18 cellular contexts compared by ENCODE assay signal in the genomic region with DNA sequence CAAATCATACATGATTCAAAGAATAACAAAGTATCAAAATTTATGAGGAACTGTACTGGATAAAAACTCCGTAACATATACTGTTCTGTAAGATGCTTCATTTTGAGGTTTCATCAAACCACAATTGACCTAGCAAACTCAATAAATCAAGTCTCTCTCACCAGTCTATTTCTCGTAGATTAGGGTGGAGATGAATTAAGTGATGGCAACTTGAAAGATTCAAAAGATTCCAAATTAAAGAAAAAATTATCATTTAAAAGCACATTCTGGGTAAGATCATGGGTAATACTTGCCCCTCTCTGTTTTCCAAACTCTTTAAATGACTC.
DNase-seq lines count a peak whose midpoint lies in the region; ATAC-seq, FAIRE-seq and TF ChIP-seq lines count a peak whose summit lies in the region.
"Had no signal": no experiment of that assay in that cellular context is flagged by ENCODE, and none has a peak within 500 bp of the region (broad histone marks: within the 10 kb centered on the region; RNA-seq: fewer than 3 reads in every experiment).

No MANE protein-coding gene starts in this region.

- 34% methylated on average over 2 of the region's 2 CpGs for WGBS in K562 (ENCODE audit: insufficient coverage, low coverage, missing lambda C conversion rate)

- no peak for TF ChIP-seq RAD21 in K562 (CRISPR knock-in tag; conservative IDR thresholded peaks at IDR 0.05 in 1 of 2, IDR thresholded peaks at IDR 0.05 in 1 of 2)

- H3K27ac ChIP-seq in K562 (ENCODE audit: extremely low read depth, low read depth, low read length) (peak overlapping the region; percentile 60; the same call in 1 of the 3 replicates), skeletal muscle tissue (ENCODE audit: low read depth, low read length) (peak overlapping the region; percentile 19), PC-9 (no peak overlapping the region)
- H3K27ac ChIP-seq: 22Rv1, prostate gland had no signal

- POLR2A ChIA-PET in K562 (lab: Yijun Ruan, JAX) = no interaction called here
- POLR2A ChIA-PET in PC-9 (lab: Charles Lee; ENCODE audit: unreplicated experiment) = no interaction called here

- H4K20me1 ChIP-seq in K562 (replicated peaks; ENCODE audit: control insufficient read depth, insufficient read depth, low read length) (no peaks in the 10 kb centered on the region), PC-9 (ENCODE audit: insufficient read depth) (no peaks in the 10 kb centered on the region)

- TF ChIP-seq EP300 in K562 (IDR thresholded peaks at IDR 0.05; ENCODE audit: low read length) = no peak; the same call in 1 of the 2 replicates

- no peak overlapping the region for H3K4me3 ChIP-seq in K562
- no peak overlapping the region for H3K4me3 ChIP-seq in skeletal muscle tissue (ENCODE audit: low read length in 3 of 3)
- no peak overlapping the region for H3K4me3 ChIP-seq in PC-9
- H3K4me3 ChIP-seq: prostate gland had no signal

- H3F3A ChIP-seq in PC-9 (ENCODE audit: insufficient read depth, low read depth) = peaks cover 5% of the 10 kb centered on the region; the same call in 1 of the 2 replicates

- H3K36me3 ChIP-seq in K562 (ENCODE audit: control insufficient read depth, insufficient read depth, low read length) = peaks cover 2% of the 10 kb centered on the region; the same call in 1 of the 3 replicates
- H3K36me3 ChIP-seq in skeletal muscle tissue (ENCODE audit: control insufficient read depth in 3 of 3, insufficient read depth in 3 of 3, low read length in 3 of 3) = no peaks in the 10 kb centered on the region
- no peaks in the 10 kb centered on the region for H3K36me3 ChIP-seq in PC-9 (ENCODE audit: low read depth)
- H3K36me3 ChIP-seq: prostate gland had no signal

- BruUV-seq in K562 (replicated peaks; lab: Mats Ljungman, UMichigan) = no TSS peak
- BruUV-seq in PC-9 (replicated peaks; lab: Mats Ljungman, UMichigan) = no TSS peak

- peaks cover 2 to 3% of the 10 kb centered on the region in 2 experiments; a peak in 4 of 5 replicates for H3K4me1 ChIP-seq in K562 (replicated peaks in 1 of 2; ENCODE audit: control insufficient read depth in 2 of 2, insufficient read depth in 2 of 2, low read length in 2 of 2)
- no peaks in the 10 kb centered on the region for H3K4me1 ChIP-seq in skeletal muscle tissue (ENCODE audit: control insufficient read depth in 3 of 3, insufficient read depth in 3 of 3, low read length in 3 of 3)
- H3K4me1 ChIP-seq in PC-9 (replicated peaks; ENCODE audit: insufficient read depth) = peaks cover 8% of the 10 kb centered on the region; the same call in 1 of the 2 replicates
- H3K4me1 ChIP-seq: prostate gland had no signal

- H3K9me1 ChIP-seq in K562 (ENCODE audit: control insufficient read depth, insufficient read depth, low read length) = no peaks in the 10 kb centered on the region

- no peak for TF ChIP-seq CTCF in K562 (IDR thresholded peaks at IDR 0.05 in 2 of 3, conservative IDR thresholded peaks at IDR 0.05 in 1 of 3; ENCODE audit: insufficient read depth in 2 of 3, low read depth in 1 of 3, low read length in 3 of 3)
- TF ChIP-seq CTCF in PC-9 (conservative IDR thresholded peaks at IDR 0.05) = no peak

- H3K9me2 ChIP-seq in PC-9 (ENCODE audit: insufficient read depth) = no peaks in the 10 kb centered on the region

- H3K4me2 ChIP-seq in K562 (ENCODE audit: insufficient read depth, low read length) (0 out of 2 replicates have a peak overlapping the region, but pooled peaks have one; percentile 2), PC-9 (no peak overlapping the region)

- no peak overlapping the region for H2AFZ ChIP-seq in K562 (ENCODE audit: low read depth, low read length)
- H2AFZ ChIP-seq in PC-9 = no peak overlapping the region

- H3K79me2 ChIP-seq in K562 (ENCODE audit: control insufficient read depth, insufficient read depth, low read length) (0 out of 3 replicates have a peak, but pooled peaks cover 2% of the 10 kb centered on the region), PC-9 (ENCODE audit: low read depth) (no peaks in the 10 kb centered on the region)

- peak; percentile 42 for DNase-seq in SIG-M5 treated with dmso at 0.1 percent for 504 hours (lab: John Stamatoyannopoulos, UW; ENCODE audit: unreplicated experiment)
- no peak for DNase-seq in SIG-M5 (lab: John Stamatoyannopoulos, UW)
- DNase-seq in NOMO-1 treated with dmso at 0.1 percent for 144 hours (lab: John Stamatoyannopoulos, UW; ENCODE audit: unreplicated experiment) = peak; percentile 45
- no peak for DNase-seq in K562 (ENCODE audit: extremely low read depth in 1 of 4, low spot score in 3 of 4)
- no peak for DNase-seq in PC-9
- no peak for DNase-seq in NCI-H774 (lab: John Stamatoyannopoulos, UW)
- DNase-seq: activated CD4-positive, alpha-beta memory T cell treated with anti-CD3 and anti-CD28 coated beads for 36 hours; amniotic stem cell; CD8-positive, alpha-beta memory T cell; head of caudate nucleus; NCI-H1105 treated with DMSO at 0.1 percent for 48 hours; T-helper 9 cell had no signal

- H3K9ac ChIP-seq in K562 (ENCODE audit: insufficient read depth in 1 of 2, low read depth in 2 of 2, low read length in 2 of 2) (no peak overlapping the region), skeletal muscle tissue (ENCODE audit: low read depth in 1 of 3, low read length in 3 of 3) (no peak overlapping the region)

- CTCF ChIA-PET in K562 (lab: Yijun Ruan, JAX; ENCODE audit: low intra/inter-chr PET ratio) = no interaction called here
- CTCF ChIA-PET in PC-9 (lab: Charles Lee) = no interaction called here

- ATAC-seq in K562 (no peak; the same call in 2 of the 3 replicates), GM21723 (IDR thresholded peaks at IDR 0.05; ENCODE audit: unreplicated experiment) (no peak)
- ATAC-seq: HepG2 had no signal

- no peak for TF ChIP-seq POLR2A in K562 (conservative IDR thresholded peaks at IDR 0.05)

- no peaks in the 10 kb centered on the region for H3K9me3 ChIP-seq in K562 (replicated peaks; ENCODE audit: control insufficient read depth, insufficient read depth, low read depth, low read length)
- H3K9me3 ChIP-seq in skeletal muscle tissue (ENCODE audit: control insufficient read depth in 3 of 3, low read length in 3 of 3) = no peaks in the 10 kb centered on the region
- H3K9me3 ChIP-seq in PC-9 (ENCODE audit: insufficient read depth, low read depth) = no peaks in the 10 kb centered on the region
- H3K9me3 ChIP-seq: prostate gland had no signal

- in situ Hi-C loops in K562 (cut with MboI) = no loop called here

- intact Hi-C loops in K562 (cut with micrococcal nuclease) (no loop called here), PC-9 (cut with micrococcal nuclease; ENCODE audit: unreplicated experiment) (no loop called here)

- no peaks in the 10 kb centered on the region for H3K27me3 ChIP-seq in K562 (ENCODE audit: control insufficient read depth in 2 of 2, insufficient read depth in 2 of 2, low read length in 2 of 2)
- H3K27me3 ChIP-seq in skeletal muscle tissue (ENCODE audit: control insufficient read depth in 3 of 3, insufficient read depth in 3 of 3, low read length in 3 of 3) = no peaks in the 10 kb centered on the region
- no peaks in the 10 kb centered on the region for H3K27me3 ChIP-seq in PC-9 (ENCODE audit: insufficient read depth, low read depth)

- FAIRE-seq in K562 (lab: Jason Lieb, UNC) = no peak
- FAIRE-seq: colon, HepG2 had no signal

TF ChIP-seq in K562, 482 proteins besides CTCF, POLR2A, EP300 and RAD21:
- TF ChIP-seq, protein P1, sequence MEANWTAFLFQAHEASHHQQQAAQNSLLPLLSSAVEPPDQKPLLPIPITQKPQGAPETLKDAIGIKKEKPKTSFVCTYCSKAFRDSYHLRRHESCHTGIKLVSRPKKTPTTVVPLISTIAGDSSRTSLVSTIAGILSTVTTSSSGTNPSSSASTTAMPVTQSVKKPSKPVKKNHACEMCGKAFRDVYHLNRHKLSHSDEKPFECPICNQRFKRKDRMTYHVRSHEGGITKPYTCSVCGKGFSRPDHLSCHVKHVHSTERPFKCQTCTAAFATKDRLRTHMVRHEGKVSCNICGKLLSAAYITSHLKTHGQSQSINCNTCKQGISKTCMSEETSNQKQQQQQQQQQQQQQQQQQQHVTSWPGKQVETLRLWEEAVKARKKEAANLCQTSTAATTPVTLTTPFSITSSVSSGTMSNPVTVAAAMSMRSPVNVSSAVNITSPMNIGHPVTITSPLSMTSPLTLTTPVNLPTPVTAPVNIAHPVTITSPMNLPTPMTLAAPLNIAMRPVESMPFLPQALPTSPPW (CRISPR knock-in tag; IDR thresholded peaks at IDR 0.05) = no peak
- TF ChIP-seq SMARCA4 (IDR thresholded peaks at IDR 0.05) (peak; percentile 3; the same call in 1 of the 2 replicates), SRSF3 (IDR thresholded peaks at IDR 0.05; ENCODE audit: insufficient read depth, low read length) (no peak), MEIS2 (IDR thresholded peaks at IDR 0.05; ENCODE audit: partially characterized antibody) (peak; percentile 81), JUND (IDR thresholded peaks at IDR 0.05; ENCODE audit: borderline replicate concordance, low read depth, low read length) (no peak), JUND (tag; IDR thresholded peaks at IDR 0.05; ENCODE audit: borderline replicate concordance, low read depth, low read length) (peak; percentile 1; the same call in 1 of the 3 replicates), BDP1 (IDR thresholded peaks at IDR 0.05; ENCODE audit: insufficient read depth, insufficient read length) (no peak)
- TF ChIP-seq, protein P2, sequence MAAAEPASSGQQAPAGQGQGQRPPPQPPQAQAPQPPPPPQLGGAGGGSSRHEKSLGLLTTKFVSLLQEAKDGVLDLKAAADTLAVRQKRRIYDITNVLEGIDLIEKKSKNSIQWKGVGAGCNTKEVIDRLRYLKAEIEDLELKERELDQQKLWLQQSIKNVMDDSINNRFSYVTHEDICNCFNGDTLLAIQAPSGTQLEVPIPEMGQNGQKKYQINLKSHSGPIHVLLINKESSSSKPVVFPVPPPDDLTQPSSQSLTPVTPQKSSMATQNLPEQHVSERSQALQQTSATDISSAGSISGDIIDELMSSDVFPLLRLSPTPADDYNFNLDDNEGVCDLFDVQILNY (CRISPR knock-in tag; IDR thresholded peaks at IDR 0.05) = no peak
TF ChIP-seq in K562: peak in this region for 3.

Comparison
In these comparisons a context has a peak if more than half of its experiments do, and no peak if none do; other contexts are left out.
1. DNase-seq: peak in SIG-M5 treated with dmso at 0.1 percent for 504 hours (single experiment) and NOMO-1 treated with dmso at 0.1 percent for 144 hours (single experiment); none in SIG-M5 (single experiment), K562 (0 of 4), PC-9 (0 of 2) and NCI-H774 (single experiment).